In genomic region chr7:134442441-134443220, GRCh38 we compare ENCODE assay signal across 18 cellular contexts. TPM values are rescaled to one million over a fixed set of nuclear protein-coding genes. Genes with fewer than 3 reads are reported as not detected.
DNase-seq lines count a peak whose midpoint lies in the region; ATAC-seq and TF ChIP-seq lines count a peak whose summit lies in the region.
"Had no signal": no experiment of that assay in that cellular context is flagged by ENCODE, and none has a peak within 500 bp of the region (broad histone marks: within the 10 kb centered on the region; RNA-seq: fewer than 3 reads in every experiment).

No MANE protein-coding gene starts in this region.

- peaks cover 13% of the 10 kb centered on the region for H3K36me3 Mint-ChIP-seq in T-helper 17 cell (ENCODE audit: low read depth)

- H3K4me3 Mint-ChIP-seq in T-helper 17 cell: no peak overlapping the region
- H3K4me3 Mint-ChIP-seq: B cell; CD4-positive, CD25-positive, alpha-beta regulatory T cell; CD8-positive, alpha-beta T cell; HFFc6 had no signal

- H3K27ac ChIP-seq in right atrium auricular region (peak overlapping the region in 1 of 2 donors; percentile 63), epithelial cell of prostate (peak overlapping the region; percentile 93)
- H3K27ac ChIP-seq: BLaER1, C4-2B had no signal

- peaks cover 0 to 15% of the 10 kb centered on the region in 2 donors for H3K4me1 ChIP-seq in right atrium auricular region
- H3K4me1 ChIP-seq: Caco-2, HAP-1 had no signal

- H3K27me3 ChIP-seq in right atrium auricular region: no peaks in the 10 kb centered on the region
- H3K27me3 ChIP-seq: BLaER1 had no signal

- no peak for ATAC-seq in Right ventricle myocardium inferior
- no peak for ATAC-seq in T-helper 17 cell
- ATAC-seq in GM21367 (IDR thresholded peaks at IDR 0.05; ENCODE audit: unreplicated experiment): no peak
- ATAC-seq in GM21529 (IDR thresholded peaks at IDR 0.05; ENCODE audit: unreplicated experiment): no peak
- ATAC-seq: CD8-positive, alpha-beta T cell had no signal

- TF ChIP-seq CTCF in right atrium auricular region (IDR thresholded peaks at IDR 0.05): no peak

- DNase-seq in right atrium auricular region (ENCODE audit: low spot score): peak; percentile 48
- DNase-seq in Right ventricle myocardium inferior (ENCODE audit: missing footprints): no peak
- DNase-seq in T-helper 17 cell: no peak
- no peak for DNase-seq in epithelial cell of prostate (ENCODE audit: low read depth, low spot score)
- no peak for DNase-seq in SKM-1 treated with dmso at 0.1 percent for 144 hours (lab: John Stamatoyannopoulos, UW; ENCODE audit: unreplicated experiment)
- DNase-seq: Caco-2; CD4-positive, CD25-positive, alpha-beta regulatory T cell; DMS153; DND-41; GOT3; HFFc6 had no signal

- H3K27me3 Mint-ChIP-seq in T-helper 17 cell: no peaks in the 10 kb centered on the region
- H3K27me3 Mint-ChIP-seq: B cell; CD4-positive, CD25-positive, alpha-beta regulatory T cell had no signal

- H3K27ac Mint-ChIP-seq in T-helper 17 cell: peak overlapping the region; percentile 59
- H3K27ac Mint-ChIP-seq: B cell; CD8-positive, alpha-beta T cell; HFFc6 had no signal

- H3K36me3 ChIP-seq in right atrium auricular region: peaks cover 73% of the 10 kb centered on the region

- H3K4me3 ChIP-seq in right atrium auricular region: no peak overlapping the region
- H3K4me3 ChIP-seq: BLaER1, HAP-1 had no signal

- no peaks in the 10 kb centered on the region for H3K9me3 ChIP-seq in right atrium auricular region
- no peaks in the 10 kb centered on the region for H3K9me3 ChIP-seq in T-helper 17 cell (ENCODE audit: control insufficient read depth, low read length, poor library complexity, severe bottlenecking)
- H3K9me3 ChIP-seq: Caco-2, HAP-1 had no signal

- intact Hi-C loops in Right ventricle myocardium inferior (cut with DNase I): loop anchor here (5.0 kb wide), 1 partner anchor 50 kb away; no protein-coding TSS in a partner anchor

- no peaks in the 10 kb centered on the region for H3K4me1 Mint-ChIP-seq in T-helper 17 cell
- H3K4me1 Mint-ChIP-seq: B cell; CD4-positive, CD25-positive, alpha-beta regulatory T cell had no signal

RNA-seq across cellular contexts. Expression of gene AKR1B1, which starts 16.3 kb away (rescaled TPM):
- total RNA-seq in right atrium auricular region: 100 to 1,000 TPM in 1 of 2 donors, 10 to 100 TPM in 1; 69.1 to 261 TPM
- 232 TPM for total RNA-seq in Right ventricle myocardium inferior
- total RNA-seq in T-helper 17 cell: 10 to 100 TPM; 48.4 to 60.1 TPM
